In genomic region chr5:95918421-95919006, GRCh38 we compare ENCODE assay signal across 33 cellular contexts. TPM values are rescaled to one million over a fixed set of nuclear protein-coding genes. Genes with fewer than 3 reads are reported as not detected.
A peak's percentile ranks its signal among the peaks of the same experiment; 100 is the strongest.
DNase-seq lines count a peak whose midpoint lies in the region; ATAC-seq, FAIRE-seq and TF ChIP-seq lines count a peak whose summit lies in the region.
"Had no signal": no experiment of that assay in that cellular context is flagged by ENCODE, and none has a peak within 500 bp of the region (broad histone marks: within the 10 kb centered on the region; RNA-seq: fewer than 3 reads in every experiment).

No MANE protein-coding gene starts in this region.

- H3K27me3 ChIP-seq in IMR-90 (ENCODE audit: control insufficient read depth, insufficient read depth, low read length) (no peaks in the 10 kb centered on the region), dorsolateral prefrontal cortex (no peaks in the 10 kb centered on the region)
- H3K27me3 ChIP-seq: BLaER1 treated with 17β-estradiol and CSF1 and Interleukin-3, amounts not matched to agents 10 nM and 100 nM; MG63; transverse colon had no signal

- H3K14ac ChIP-seq in IMR-90 (replicated peaks; ENCODE audit: low read depth, low read length), result no peak overlapping the region

- TF ChIP-seq POLR2A in GM12892 (IDR thresholded peaks at IDR 0.05; ENCODE audit: low read depth, low read length), result no peak
- no peak for TF ChIP-seq POLR2A in IMR-90 (IDR thresholded peaks at IDR 0.05; ENCODE audit: low read depth, low read length)

- peaks cover 13 to 69% of the 10 kb centered on the region in 2 experiments for H3K79me1 ChIP-seq in IMR-90 (ENCODE audit: low read depth in 1 of 2, low read length in 2 of 2)

- H3K4me3 ChIP-seq in IMR-90 (ENCODE audit: insufficient read depth, low read depth, low read length) (no peak overlapping the region), dorsolateral prefrontal cortex (no peak overlapping the region)
- H3K4me3 ChIP-seq: BLaER1 treated with 17β-estradiol and CSF1 and Interleukin-3, amounts not matched to agents 10 nM and 100 nM; coronary artery; left ventricle myocardium inferior; MG63; prostate gland; transverse colon had no signal

- peak; percentile 69 for FAIRE-seq in GM12892 (lab: Jason Lieb, UNC)
- FAIRE-seq: GM19239, HTR-8/SVneo had no signal

- TF ChIP-seq CTCF in IMR-90 (conservative IDR thresholded peaks at IDR 0.05; ENCODE audit: low read depth, low read length) (no peak), dorsolateral prefrontal cortex (IDR thresholded peaks at IDR 0.05 in 54 of 56, conservative IDR thresholded peaks at IDR 0.05 in 2 of 56; ENCODE audit: low read depth in 1 of 56, partially characterized antibody in 56 of 56) (no peak), progenitor cell of endocrine pancreas (IDR thresholded peaks at IDR 0.05; ENCODE audit: unreplicated experiment) (no peak), GM10248 (IDR thresholded peaks at IDR 0.05; ENCODE audit: control extremely low read depth, extremely low read depth, low read depth, missing control alignments) (no peak)

- intact Hi-C loops in IMR-90 (cut with micrococcal nuclease), result no loop called here
- intact Hi-C loops in dorsolateral prefrontal cortex (cut with DNase I), result no loop called here

- H3K27me3 Mint-ChIP-seq in progenitor cell of endocrine pancreas, result no peaks in the 10 kb centered on the region
- H3K27me3 Mint-ChIP-seq: activated naive CD8-positive, alpha-beta T cell treated with anti-CD3 and anti-CD28 coated beads, Interleukin-2, amount 50 U/mL, for 24 hours had no signal

- ATAC-seq in IMR-90 (ENCODE audit: low read depth) (no peak), GM19023 (IDR thresholded peaks at IDR 0.05; ENCODE audit: unreplicated experiment) (no peak)
- ATAC-seq: activated naive CD8-positive, alpha-beta T cell treated with anti-CD3 and anti-CD28 coated beads, Interleukin-2, amount 50 U/mL, for 24 hours; sciatic nerve had no signal

- peaks cover 14% of the 10 kb centered on the region for H3K36me3 Mint-ChIP-seq in progenitor cell of endocrine pancreas (ENCODE audit: insufficient read depth)

- H3K4me2 ChIP-seq in IMR-90 (ENCODE audit: low read depth, low read length), result peak overlapping the region; percentile 7; the same call in 1 of the 2 replicates

- H3K4me1 ChIP-seq in IMR-90 (ENCODE audit: control insufficient read depth, insufficient read depth, low read length), result peaks cover 20% of the 10 kb centered on the region
- H3K4me1 ChIP-seq: prostate gland had no signal

- no peak overlapping the region for H2AK9ac ChIP-seq in IMR-90 (replicated peaks; ENCODE audit: low read depth, low read length, poor library complexity)

- dilution Hi-C loops in IMR-90 (cut with HindIII; ENCODE audit: low sequenced_read_pairs, unreplicated experiment), result no loop called here

- no peak overlapping the region for H2BK20ac ChIP-seq in IMR-90 (ENCODE audit: low read depth, low read length)

- no peak overlapping the region for H3K4me3 Mint-ChIP-seq in progenitor cell of endocrine pancreas (ENCODE audit: low read depth)
- H3K4me3 Mint-ChIP-seq: activated naive CD8-positive, alpha-beta T cell treated with anti-CD3 and anti-CD28 coated beads, Interleukin-2, amount 50 U/mL, for 24 hours had no signal

- no peak overlapping the region for H3K4ac ChIP-seq in IMR-90 (ENCODE audit: low read depth, low read length)

- no peak overlapping the region for H3K9ac ChIP-seq in IMR-90 (ENCODE audit: low read depth, low read length)
- H3K9ac ChIP-seq: BLaER1 treated with 17β-estradiol and CSF1 and Interleukin-3, amounts not matched to agents 10 nM and 100 nM had no signal

- in situ Hi-C loops in IMR-90 (cut with MboI; ENCODE audit: low sequenced_read_pairs), result no loop called here

- H4K8ac ChIP-seq in IMR-90 (ENCODE audit: low read depth in 2 of 2, low read length in 2 of 2), result no peak overlapping the region

- no peak overlapping the region for H4K5ac ChIP-seq in IMR-90 (ENCODE audit: low read depth, low read length)

- peak overlapping the region; percentile 36; the same call in 1 of the 2 replicates for H3K23ac ChIP-seq in IMR-90 (ENCODE audit: low read depth, low read length)

- TF ChIP-seq RAD21 in IMR-90 (IDR thresholded peaks at IDR 0.05; ENCODE audit: low read length), result no peak

- BruUV-seq in IMR-90 (replicated peaks; lab: Mats Ljungman, UMichigan), result no TSS peak

- peak overlapping the region; percentile 53; the same call in 1 of the 2 replicates for H3K18ac ChIP-seq in IMR-90 (ENCODE audit: low read depth, low read length)

- POLR2A ChIA-PET in IMR-90 (lab: Charles Lee; ENCODE audit: unreplicated experiment) (no interaction called here), GM10248 (lab: Yijun Ruan, JAX) (no interaction called here)

- H3K9me3 ChIP-seq in IMR-90 (ENCODE audit: control insufficient read depth, insufficient read depth, low read length), result no peaks in the 10 kb centered on the region
- H3K9me3 ChIP-seq: BLaER1 treated with 17β-estradiol and CSF1 and Interleukin-3, amounts not matched to agents 10 nM and 100 nM; Caco-2; left ventricle myocardium inferior; MG63; prostate gland; transverse colon had no signal

- no peak overlapping the region for H2BK120ac ChIP-seq in IMR-90 (ENCODE audit: low read depth, low read length)

- no peak for DNase-seq in GM12892 (ENCODE audit: insufficient read length)
- DNase-seq in IMR-90, result no peak
- DNase-seq in dorsolateral prefrontal cortex, result no peak
- no peak for DNase-seq in progenitor cell of endocrine pancreas (ENCODE audit: low spot score, unreplicated experiment)
- no peak for DNase-seq in GM10248 (ENCODE audit: extremely low spot score)
- no peak for DNase-seq in activated naive CD4-positive, alpha-beta T cell treated with Interleukin-2 at 50 U/mL for 16 hours
- DNase-seq: activated CD4-positive, alpha-beta T cell treated with anti-CD3 and anti-CD28 coated beads for 4 hours; activated naive CD8-positive, alpha-beta T cell treated with anti-CD3 and anti-CD28 coated beads, Interleukin-2, amount 50 U/mL, for 24 hours; Caco-2; caudate nucleus; DMS79; effector memory CD4-positive, alpha-beta T cell; GF-D8; GOT3; KG1; left ventricle myocardium inferior; mesenchymal stem cell; MG63; NCI-H1105 treated with DMSO at 0.1 percent for 48 hours; NCI-H1930; NCI-H2227 treated with DMSO at 0.1 percent for 48 hours; stimulated activated CD4-positive, alpha-beta T cell treated with anti-CD3 and anti-CD28 coated beads, Interleukin-12 subunit alpha, Interleukin-12 subunit beta, amount 100 ng/mL, for 4 hours; stimulated activated CD4-positive, alpha-beta T cell treated with anti-CD3 and anti-CD28 coated beads, Interleukin-2, amount 100 ng/mL, for 48 hours; SW 1271; T-helper 9 cell; transverse colon had no signal

- H3K56ac ChIP-seq in IMR-90 (ENCODE audit: extremely low read depth, insufficient read depth, low read length), result no peak overlapping the region

- H4K20me1 ChIP-seq in IMR-90 (ENCODE audit: insufficient read depth, low read length), result peaks cover 80% of the 10 kb centered on the region

- WGBS in IMR-90 (ENCODE audit: extremely low coverage in 2 of 2, insufficient read length in 1 of 2), 2 experiments, result no CpG with 5 or more reads among the region's 3 CpGs

- H2AK5ac ChIP-seq in IMR-90 (ENCODE audit: low read depth, low read length), result no peak overlapping the region

- CTCF ChIA-PET in IMR-90 (lab: Yijun Ruan, JAX), result no interaction called here
- CTCF ChIA-PET in GM10248 (lab: Yijun Ruan, JAX), result interaction anchor here (1.2 to 1.6 kb wide), 3 partner anchors 10 to 417 kb away, joined by 4 to 5 read pairs (median 4); no protein-coding TSS in a partner anchor

- H2AFZ ChIP-seq in IMR-90 (replicated peaks; ENCODE audit: low read length, poor library complexity), result no peak overlapping the region

- peaks cover 27% of the 10 kb centered on the region for H3K9me1 ChIP-seq in IMR-90 (ENCODE audit: insufficient read depth, low read length)

- no peaks in the 10 kb centered on the region for H3K9me3 Mint-ChIP-seq in progenitor cell of endocrine pancreas (ENCODE audit: low read depth)
- H3K9me3 Mint-ChIP-seq: activated naive CD8-positive, alpha-beta T cell treated with anti-CD3 and anti-CD28 coated beads, Interleukin-2, amount 50 U/mL, for 24 hours had no signal

- H3K27ac Mint-ChIP-seq in progenitor cell of endocrine pancreas, result peak overlapping the region; percentile 71
- H3K27ac Mint-ChIP-seq: activated naive CD8-positive, alpha-beta T cell treated with anti-CD3 and anti-CD28 coated beads, Interleukin-2, amount 50 U/mL, for 24 hours had no signal

- H3K27ac ChIP-seq in IMR-90 (ENCODE audit: insufficient read depth, low read length), result no peak overlapping the region
- peak overlapping the region in 44 of 59 donors; percentile 3 to 83 (median 46) for H3K27ac ChIP-seq in dorsolateral prefrontal cortex
- H3K27ac ChIP-seq: coronary artery, prostate gland, transverse colon had no signal

- peaks cover 53% of the 10 kb centered on the region for H3K4me1 Mint-ChIP-seq in progenitor cell of endocrine pancreas (ENCODE audit: low read depth)

- peaks cover 45% of the 10 kb centered on the region for H3K36me3 ChIP-seq in IMR-90 (ENCODE audit: control insufficient read depth, insufficient read depth, low read length)
- H3K36me3 ChIP-seq: prostate gland, transverse colon had no signal

- no peak overlapping the region for H2BK15ac ChIP-seq in IMR-90 (ENCODE audit: low read depth, low read length)

- H4K91ac ChIP-seq in IMR-90 (ENCODE audit: insufficient read depth, low read depth, low read length), result no peak overlapping the region

- peak overlapping the region; percentile 56 for H2BK5ac ChIP-seq in IMR-90 (ENCODE audit: low read depth, low read length, poor library complexity, severe bottlenecking)

TF ChIP-seq in IMR-90, 13 proteins besides CTCF, POLR2A, EP300 and RAD21 (continues in another document):
- TF ChIP-seq RCOR1 (IDR thresholded peaks at IDR 0.05; ENCODE audit: insufficient replicate concordance, low read length), result no peak
- no peak for TF ChIP-seq SMC3 (IDR thresholded peaks at IDR 0.05; ENCODE audit: low read depth, low read length)
- TF ChIP-seq BHLHE40 (IDR thresholded peaks at IDR 0.05; ENCODE audit: low read depth, low read length), result no peak
- TF ChIP-seq CHD1 (IDR thresholded peaks at IDR 0.05; ENCODE audit: low read depth, low read length), result no peak

RNA-seq across cellular contexts. Expression of gene ELL2, which starts 43.1 kb away (rescaled TPM):
- polyA plus RNA-seq in GM12892 (2012; ENCODE audit: missing spikeins), result 42.1 TPM
- total RNA-seq in IMR-90 (2012; rRNA removed), result 92.5 and 137 TPM in 2 replicates
- 52.4 and 61.4 TPM in 2 replicates for polyA plus RNA-seq in IMR-90 (2012; rRNA removed)
- 16.4 and 21.9 TPM in 2 replicates for polyA plus RNA-seq in IMR-90 (2012; cell fraction: cytosol; rRNA removed)
- polyA plus RNA-seq in IMR-90 (2012; cell fraction: nucleus; rRNA removed; ENCODE audit: low replicate concordance), result 23.4 and 161 TPM in 2 replicates
- total RNA-seq in dorsolateral prefrontal cortex, result 100 to 1,000 TPM in 33 of 120 experiments, 10 to 100 TPM in 87; 53.4 to 211 (median 88.7) TPM
- total RNA-seq in progenitor cell of endocrine pancreas, result 124 and 145 TPM in 2 replicates
